In the genomic region with DNA sequence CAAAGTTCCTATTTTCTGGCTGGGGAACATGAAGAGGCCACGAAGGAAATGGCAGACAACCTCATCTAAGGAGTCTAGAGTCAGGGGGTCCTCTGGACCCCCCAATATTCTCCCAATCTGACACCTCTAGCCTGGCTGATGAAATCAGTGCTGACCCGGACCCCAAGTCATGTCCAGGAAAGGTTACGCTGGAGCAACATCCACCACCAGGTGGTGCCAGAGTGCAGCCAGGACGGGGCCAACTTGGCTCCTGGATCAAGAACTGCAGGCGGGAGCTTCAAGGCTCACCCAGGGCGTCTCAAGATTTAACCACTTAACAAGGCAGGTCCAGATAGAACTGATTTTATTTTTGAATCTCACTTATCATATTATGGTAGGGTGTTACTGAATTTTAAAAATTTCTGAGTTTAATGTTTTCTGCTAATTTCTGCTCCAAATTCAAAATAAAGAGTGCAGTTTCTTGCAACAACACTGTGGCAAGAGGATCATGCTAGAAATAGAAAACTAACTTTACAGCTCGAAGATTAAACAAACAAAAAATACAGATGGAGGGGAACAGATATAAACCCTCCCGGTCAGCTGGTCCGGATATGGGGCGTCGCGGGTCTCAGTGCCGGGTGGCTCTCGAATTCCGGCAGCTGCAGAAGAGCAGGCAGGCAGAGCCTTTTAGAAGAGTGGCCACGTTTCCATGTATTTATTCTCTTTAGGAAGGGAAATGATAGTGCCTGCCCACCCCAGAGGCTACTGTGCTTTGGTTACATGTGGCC, we compare ENCODE assay signal across 8 cellular contexts.
DNase-seq lines count a peak whose midpoint lies in the region; ATAC-seq, FAIRE-seq and TF ChIP-seq lines count a peak whose summit lies in the region.

No MANE protein-coding gene starts in this region.

- ATAC-seq in sciatic nerve (peak; percentile 55), GM19467 (IDR thresholded peaks at IDR 0.05; ENCODE audit: unreplicated experiment) (no peak)

- TF ChIP-seq POLR2A in GM12892 (IDR thresholded peaks at IDR 0.05; ENCODE audit: low read depth, low read length): no peak

- intact Hi-C loops in sciatic nerve (cut with DNase I): no loop called here

- FAIRE-seq in GM12892 (lab: Jason Lieb, UNC): peak; percentile 87

- DNase-seq in A172 (ENCODE audit: low spot score) (peak; percentile 60), GM12892 (ENCODE audit: insufficient read length) (peak; percentile 73), M059J (ENCODE audit: low read depth) (peak; percentile 58), T-helper 2 cell (peak; percentile 43 to 76 (median 71)), amniotic stem cell (lab: John Stamatoyannopoulos, UW) (peak; percentile 45), hepatic stellate cell (ENCODE audit: low spot score) (peak; percentile 80), sciatic nerve (ENCODE audit: low spot score) (peak; percentile 94)
